Comparison of ENCODE assay signal across 3 cellular contexts in genomic region chr12:126042286-126042685, GRCh38.
"Had no signal": no experiment of that assay in that cellular context is flagged by ENCODE, and none has a peak within 500 bp of the region (broad histone marks: within the 10 kb centered on the region; RNA-seq: fewer than 3 reads in every experiment).

No MANE protein-coding gene starts in this region.

- H3K4me3 ChIP-seq: GM12878 had no signal

- DNase-seq: GDM1, GF-D8 had no signal
